8 cellular contexts compared by ENCODE assay signal in the genomic region with DNA sequence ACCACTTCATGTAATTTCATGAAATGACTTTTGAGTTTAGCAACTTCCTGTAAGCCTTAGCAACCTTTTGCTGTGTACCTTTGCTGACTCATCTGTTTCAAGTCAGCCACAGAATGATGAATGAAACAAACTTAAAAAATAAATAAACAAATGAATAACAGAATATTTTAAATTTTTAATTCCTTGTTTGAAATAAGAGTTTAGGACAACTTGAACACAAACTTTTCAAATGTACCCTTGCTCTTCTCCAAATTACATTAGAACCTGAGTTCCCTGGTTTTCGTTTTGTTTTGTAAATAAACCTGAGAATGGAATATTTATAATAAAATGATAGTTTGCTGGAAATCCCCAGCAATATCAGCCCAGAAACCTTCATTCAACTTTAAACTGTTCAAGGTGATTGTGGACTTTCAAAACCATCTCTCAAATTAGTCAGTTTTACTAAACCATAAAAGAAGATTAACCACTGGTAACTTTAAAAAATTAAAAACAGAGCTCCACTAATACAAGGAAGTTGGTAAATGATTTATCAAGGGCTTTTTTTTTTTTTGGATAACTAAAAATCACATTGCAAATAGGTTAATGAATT. TPM values are rescaled to one million over a fixed set of nuclear protein-coding genes. Genes with fewer than 3 reads are reported as not detected.
DNase-seq lines count a peak whose midpoint lies in the region; ATAC-seq, FAIRE-seq and TF ChIP-seq lines count a peak whose summit lies in the region.

No MANE protein-coding gene starts in this region.

- CTCF ChIA-PET in SK-N-SH (lab: Yijun Ruan, JAX), result no interaction called here

- peaks cover 9% of the 10 kb centered on the region for H3F3A ChIP-seq in SK-N-SH (replicated peaks; ENCODE audit: insufficient read depth)

- peak; percentile 79 for ATAC-seq in GM19467 (IDR thresholded peaks at IDR 0.05; ENCODE audit: unreplicated experiment)
- peak; percentile 90 for ATAC-seq in HG03442 (IDR thresholded peaks at IDR 0.05; ENCODE audit: unreplicated experiment)

- TF ChIP-seq RAD21 in SK-N-SH (IDR thresholded peaks at IDR 0.05; ENCODE audit: low read length), result no peak

- H3K9ac ChIP-seq in SK-N-SH (no peak overlapping the region), kidney (ENCODE audit: low read length in 2 of 2) (no peak overlapping the region)

- H3K4me3 ChIP-seq in SK-N-SH (ENCODE audit: low read depth in 2 of 2, low read length in 1 of 2) (no peak overlapping the region), kidney (ENCODE audit: low read length in 2 of 2) (no peak overlapping the region), tibial nerve (no peak overlapping the region)

- DNase-seq in Daoy (ENCODE audit: low read depth) (peak; percentile 56), SK-N-SH (no peak), kidney (no peak), tibial nerve (ENCODE audit: low spot score in 2 of 2) (no peak), C1 segment of cervical spinal cord (lab: John Stamatoyannopoulos, UW) (no peak)
- DNase-seq in stimulated activated CD4-positive, alpha-beta T cell treated with anti-CD3 and anti-CD28 coated beads, Interleukin-4, amount 100 ng/mL, for 1 hour, result no peak

- WGBS in SK-N-SH (ENCODE audit: low lambda C conversion rate), result 19% methylated on average over 1 of the region's 1 CpG
- 28 to 67% methylated on average over 1 of the region's 1 CpG for WGBS in tibial nerve, 2 donors

- H3K9me3 ChIP-seq in SK-N-SH (no peaks in the 10 kb centered on the region), kidney (ENCODE audit: control insufficient read depth in 1 of 2, low read length in 2 of 2) (no peaks in the 10 kb centered on the region), tibial nerve (no peaks in the 10 kb centered on the region)

- peak overlapping the region; percentile 35; the same call in 1 of the 2 replicates for H2AFZ ChIP-seq in SK-N-SH (ENCODE audit: low read depth)

- POLR2A ChIA-PET in SK-N-SH (lab: Yijun Ruan, JAX), result no interaction called here

- H3K36me3 ChIP-seq in SK-N-SH (replicated peaks in 1 of 2; ENCODE audit: control insufficient read depth in 1 of 2, insufficient read depth in 2 of 2, low read length in 1 of 2), result no peaks in the 10 kb centered on the region
- H3K36me3 ChIP-seq in kidney (ENCODE audit: control insufficient read depth in 1 of 2, insufficient read depth in 2 of 2, low read length in 2 of 2), result no peaks in the 10 kb centered on the region
- no peaks in the 10 kb centered on the region for H3K36me3 ChIP-seq in tibial nerve

- H4K20me1 ChIP-seq in SK-N-SH (ENCODE audit: insufficient read depth), result no peaks in the 10 kb centered on the region

- H3K4me1 ChIP-seq in SK-N-SH (ENCODE audit: control insufficient read depth in 1 of 2, insufficient read depth in 2 of 2, low read depth in 1 of 2, low read length in 1 of 2) (peaks cover 5 to 8% of the 10 kb centered on the region in 2 experiments; a peak in 3 of 4 replicates), kidney (ENCODE audit: control insufficient read depth in 1 of 2, insufficient read depth in 1 of 2, low read depth in 1 of 2, low read length in 2 of 2) (peaks cover 8 to 14% of the 10 kb centered on the region in 2 donors), tibial nerve (peaks cover 0 to 76% (median 43%) of the 10 kb centered on the region in 4 donors)

- no peaks in the 10 kb centered on the region for H3K9me2 ChIP-seq in SK-N-SH

- FAIRE-seq in kidney (lab: Jason Lieb, UNC), result peak; percentile 55

- H3K4me2 ChIP-seq in SK-N-SH, result no peak overlapping the region

- H3K79me2 ChIP-seq in SK-N-SH (ENCODE audit: insufficient read depth), result peaks cover 7% of the 10 kb centered on the region; the same call in 1 of the 2 replicates

- intact Hi-C loops in kidney (cut with DNase I), result no loop called here

- H3K27me3 ChIP-seq in SK-N-SH (ENCODE audit: insufficient read depth) (no peaks in the 10 kb centered on the region), tibial nerve (no peaks in the 10 kb centered on the region)

- no peak for TF ChIP-seq POLR2A in tibial nerve (IDR thresholded peaks at IDR 0.05)

- H3K27ac ChIP-seq in SK-N-SH (ENCODE audit: low read depth in 2 of 2, low read length in 1 of 2) (peak overlapping the region in 1 of 2 experiments; percentile 42; a peak in 2 of 4 replicates), kidney (ENCODE audit: low read depth in 2 of 2, low read length in 2 of 2) (peak overlapping the region in 1 of 2 donors; percentile 26), tibial nerve (peak overlapping the region in 2 of 4 donors; percentile 31 to 56)

- TF ChIP-seq CTCF in SK-N-SH (IDR thresholded peaks at IDR 0.05) (no peak), kidney (IDR thresholded peaks at IDR 0.05; ENCODE audit: borderline replicate concordance, extremely low read depth, insufficient read depth) (no peak), tibial nerve (IDR thresholded peaks at IDR 0.05) (no peak)

- TF ChIP-seq EP300 in SK-N-SH (IDR thresholded peaks at IDR 0.05; ENCODE audit: borderline replicate concordance in 1 of 2, low read depth in 1 of 2, low read length in 1 of 2), result no peak
- no peak for TF ChIP-seq EP300 in tibial nerve (IDR thresholded peaks at IDR 0.05)

TF ChIP-seq in SK-N-SH, 30 proteins besides CTCF, POLR2A, EP300 and RAD21:
- TF ChIP-seq FOSL2 (IDR thresholded peaks at IDR 0.05; ENCODE audit: borderline replicate concordance, low read depth) (peak; percentile 40; the same call in 1 of the 2 replicates), NFIC (IDR thresholded peaks at IDR 0.05; ENCODE audit: borderline replicate concordance) (no peak)

RNA-seq across cellular contexts. Expression of a gene that starts 10.1 kb away (rescaled TPM):
- total RNA-seq in Daoy (2014; rRNA removed; shearing (Covaris generic)), result 10.5 and 11.9 TPM in 2 replicates
- polyA plus RNA-seq in SK-N-SH (2012; rRNA removed), result 3.0 and 3.8 TPM in 2 replicates
- 1.6 and 2.5 TPM in 2 replicates for polyA plus RNA-seq in SK-N-SH (2012; cell fraction: cytosol; rRNA removed)
- 5.4 and 15.8 TPM in 2 replicates for polyA plus RNA-seq in SK-N-SH (2012; cell fraction: nucleus; rRNA removed)
- 15.1 TPM for total RNA-seq in kidney
- 1.9 TPM for polyA plus RNA-seq in kidney (ENCODE audit: insufficient read depth, low read depth, low replicate concordance)
- total RNA-seq in tibial nerve, result 10 to 100 TPM; 12.3 to 25.6 (median 19.2) TPM
